ENCODE assay signal across 8 cellular contexts in the genomic region with DNA sequence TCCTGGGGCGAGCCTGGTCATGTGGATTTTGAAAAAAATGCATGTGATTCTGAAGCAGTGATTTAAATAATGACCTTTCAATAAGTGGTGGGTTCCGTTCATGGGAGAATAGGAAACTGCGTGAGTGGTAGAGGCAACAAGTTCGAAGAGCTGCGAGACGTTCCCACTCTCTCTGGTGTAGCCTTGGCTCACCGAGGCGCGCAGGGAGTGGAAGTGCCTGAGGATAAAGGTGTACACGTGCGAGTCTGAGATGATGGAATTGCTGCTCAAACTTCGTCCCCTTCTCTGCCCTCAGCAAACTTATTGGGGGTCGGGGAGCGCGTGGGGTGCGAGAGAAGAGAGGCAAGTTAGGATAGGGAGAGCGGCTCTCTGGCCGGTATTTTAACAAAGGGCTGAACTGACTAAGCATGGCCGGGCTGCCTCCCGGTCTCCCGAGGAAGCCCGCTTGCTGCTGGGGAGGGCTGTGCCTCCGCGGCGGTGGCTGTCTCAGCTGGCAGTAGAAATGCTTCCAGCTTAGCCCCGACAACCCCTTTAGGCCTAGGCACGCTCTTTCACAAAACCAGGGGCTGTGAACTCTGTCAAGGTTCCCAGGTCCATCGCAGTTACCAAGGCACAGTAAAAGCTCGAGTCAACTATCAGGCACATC.
A peak's percentile ranks its signal among the peaks of the same experiment; 100 is the strongest.
DNase-seq lines count a peak whose midpoint lies in the region; ATAC-seq and TF ChIP-seq lines count a peak whose summit lies in the region.

No MANE protein-coding gene starts in this region.

- TF ChIP-seq CTCF in astrocyte of the spinal cord (IDR thresholded peaks at IDR 0.05; ENCODE audit: low read depth, low read length) = no peak

- ATAC-seq in GM19043 (IDR thresholded peaks at IDR 0.05; ENCODE audit: low read depth, unreplicated experiment) (peak; percentile 16), HG03175 (IDR thresholded peaks at IDR 0.05; ENCODE audit: unreplicated experiment) (peak; percentile 25)

- no peaks in the 10 kb centered on the region for H3K9me3 ChIP-seq in BLaER1 treated with 17β-estradiol and CSF1 and Interleukin-3, amounts not matched to agents 10 nM and 100 nM (replicated peaks in 1 of 11)

- peak overlapping the region; percentile 78 to 91 (median 87) for H3K4me2 ChIP-seq in BLaER1 treated with 17β-estradiol and CSF1 and Interleukin-3, amounts not matched to agents 10 nM and 100 nM

- no peaks in the 10 kb centered on the region for H3K27me3 ChIP-seq in BLaER1 treated with 17β-estradiol and CSF1 and Interleukin-3, amounts not matched to agents 10 nM and 100 nM

- H3K36me3 ChIP-seq in BLaER1 treated with 17β-estradiol and CSF1 and Interleukin-3, amounts not matched to agents 10 nM and 100 nM = peaks cover 8 to 22% (median 14%) of the 10 kb centered on the region in 11 experiments; a peak in 21 of 22 replicates

- H3K4me1 ChIP-seq in BLaER1 treated with 17β-estradiol and CSF1 and Interleukin-3, amounts not matched to agents 10 nM and 100 nM = peaks cover 26 to 68% (median 34%) of the 10 kb centered on the region in 10 experiments

- in situ Hi-C loops in astrocyte of the spinal cord (cut with HindIII; ENCODE audit: low sequenced_read_pairs) = no loop called here

- H3K4me3 ChIP-seq in BLaER1 treated with 17β-estradiol and CSF1 and Interleukin-3, amounts not matched to agents 10 nM and 100 nM = peak overlapping the region; percentile 66 to 98 (median 90)
- H3K4me3 ChIP-seq in astrocyte of the spinal cord (ENCODE audit: low read depth, low read length) = peak overlapping the region; percentile 94

- DNase-seq in SW480 (ENCODE audit: low spot score) (peak; percentile 36), astrocyte of the spinal cord (ENCODE audit: low read depth, low spot score) (peak; percentile 44), iPS-NIHi7 (ENCODE audit: extremely low spot score) (peak; percentile 35), GOT3 (lab: John Stamatoyannopoulos, UW) (no peak)
- DNase-seq in stimulated activated CD4-positive, alpha-beta T cell treated with anti-CD3 and anti-CD28 coated beads, Interleukin-12 subunit alpha, Interleukin-12 subunit beta, amount 100 ng/mL, for 48 hours (ENCODE audit: low read depth in 2 of 3, low spot score in 1 of 3) = peak in 2 of 3 donors; percentile 6 to 10

- peak overlapping the region; percentile 92 to 98 (median 97) for H3K27ac ChIP-seq in BLaER1 treated with 17β-estradiol and CSF1 and Interleukin-3, amounts not matched to agents 10 nM and 100 nM

- H3K9ac ChIP-seq in BLaER1 treated with 17β-estradiol and CSF1 and Interleukin-3, amounts not matched to agents 10 nM and 100 nM = peak overlapping the region; percentile 89 to 97 (median 95)

- peaks cover 10 to 37% (median 18%) of the 10 kb centered on the region in 11 experiments; a peak in 16 of 22 replicates for H4K20me1 ChIP-seq in BLaER1 treated with 17β-estradiol and CSF1 and Interleukin-3, amounts not matched to agents 10 nM and 100 nM
